ENCODE assay signal across 1 cellular context in genomic region chr1:37234941-37235418, GRCh38.
A peak's percentile ranks its signal among the peaks of the same experiment; 100 is the strongest.
TF ChIP-seq lines count a peak whose summit lies in the region.

No MANE protein-coding gene starts in this region.

TF ChIP-seq in H1, 55 proteins besides CTCF, POLR2A, EP300 and RAD21 (continued from another document):
- TF ChIP-seq GABPA (IDR thresholded peaks at IDR 0.05; ENCODE audit: borderline replicate concordance, insufficient read depth, low read length) (no peak), USF2 (IDR thresholded peaks at IDR 0.05; ENCODE audit: low read length) (no peak), SP2 (IDR thresholded peaks at IDR 0.05; ENCODE audit: low read length) (no peak), JUND (IDR thresholded peaks at IDR 0.05; ENCODE audit: low read length) (no peak), SUZ12 (IDR thresholded peaks at IDR 0.05; ENCODE audit: low read length) (0 out of 2 replicates have a peak, but pooled peaks have one; percentile 0), KDM1A (IDR thresholded peaks at IDR 0.05; ENCODE audit: borderline replicate concordance, low read length) (no peak), CBX5 (IDR thresholded peaks at IDR 0.05; ENCODE audit: low read depth, low read length) (no peak), TAF7 (optimal IDR thresholded peaks at IDR 0.05; ENCODE audit: borderline replicate concordance, low read depth, low read length) (no peak), RBBP5 (IDR thresholded peaks at IDR 0.05; ENCODE audit: borderline replicate concordance, low read depth, low read length) (no peak), NRF1 (IDR thresholded peaks at IDR 0.05; ENCODE audit: low read depth, low read length) (no peak), RXRA (IDR thresholded peaks at IDR 0.05; ENCODE audit: insufficient read depth, low read depth, low read length) (no peak), CEBPB (IDR thresholded peaks at IDR 0.05; ENCODE audit: low read depth, low read length) (no peak), TAF1 (IDR thresholded peaks at IDR 0.05; ENCODE audit: low read depth, low read length) (no peak), CBX8 (IDR thresholded peaks at IDR 0.05; ENCODE audit: borderline replicate concordance, low read depth, low read length) (no peak), GTF2F1 (IDR thresholded peaks at IDR 0.05; ENCODE audit: borderline replicate concordance, low read depth, low read length) (no peak), CREB1 (IDR thresholded peaks at IDR 0.05) (no peak), ZNF274 (IDR thresholded peaks at IDR 0.05; ENCODE audit: borderline replicate concordance, extremely low read depth, low read length) (no peak), SAP30 (IDR thresholded peaks at IDR 0.05; ENCODE audit: insufficient read depth, insufficient replicate concordance, low read length) (no peak), MAX (IDR thresholded peaks at IDR 0.05) (peak; percentile 84), TEAD4 (IDR thresholded peaks at IDR 0.05; ENCODE audit: low read depth, low read length) (peak; percentile 84), ATF2 (IDR thresholded peaks at IDR 0.05; ENCODE audit: low read length) (no peak), CHD7 (IDR thresholded peaks at IDR 0.05; ENCODE audit: insufficient replicate concordance, low read length) (no peak), NANOG (IDR thresholded peaks at IDR 0.05; ENCODE audit: insufficient read depth, low read depth, low read length, poor library complexity, severe bottlenecking) (no peak), EZH2 (IDR thresholded peaks at IDR 0.05; ENCODE audit: low read depth, low read length, severe bottlenecking) (no peak), POLR2AphosphoS5 (IDR thresholded peaks at IDR 0.05; ENCODE audit: low read depth, low read length) (no peak), E2F6 (IDR thresholded peaks at IDR 0.05) (peak; percentile 86), CTBP2 (IDR thresholded peaks at IDR 0.05; ENCODE audit: borderline replicate concordance, insufficient read depth, insufficient read length, low read length) (no peak)
